ENCODE assay signal across 26 cellular contexts in genomic region chr4:42310343-42310742, GRCh38.
"Had no signal": no experiment of that assay in that cellular context is flagged by ENCODE, and none has a peak within 500 bp of the region (broad histone marks: within the 10 kb centered on the region; RNA-seq: fewer than 3 reads in every experiment).

No MANE protein-coding gene starts in this region.

- H3K27ac ChIP-seq: colonic mucosa, esophagus muscularis mucosa, foreskin keratinocyte, gastroesophageal sphincter, heart right ventricle, lower lobe of right lung, neural progenitor cell, parathyroid adenoma, right lobe of liver, thyroid gland had no signal

- H2AFZ ChIP-seq: neural progenitor cell, parathyroid adenoma had no signal

- H3K4me1 Mint-ChIP-seq: immature natural killer cell; memory B cell; naive thymus-derived CD4-positive, alpha-beta T cell; nephron; neural progenitor cell; stimulated activated naive B cell treated with anti-CD40 and anti-IgM and Interleukin-4, amounts not matched to agents 10 μg/mL and 1 μg/mL and 100 μg/mL, for 72 hours; stimulated activated naive CD8-positive, alpha-beta T cell treated with anti-CD3 and anti-CD28 coated beads, Interleukin-15, amount 100 ng/mL, for 72 hours had no signal

- H3K79me2 ChIP-seq: parathyroid adenoma had no signal

- H3K4me3 Mint-ChIP-seq: dendritic cell treated with granulocyte-macrophage colony-stimulating factor and Interleukin-4, amounts not matched to agents 40 ng/mL and 50 ng/mL, for 4 days; immature natural killer cell; memory B cell; mesothelial cell of epicardium; naive thymus-derived CD4-positive, alpha-beta T cell; nephron; neural progenitor cell; stimulated activated naive B cell treated with anti-CD40 and anti-IgM and Interleukin-4, amounts not matched to agents 10 μg/mL and 1 μg/mL and 100 μg/mL, for 72 hours; stimulated activated naive CD8-positive, alpha-beta T cell treated with anti-CD3 and anti-CD28 coated beads, Interleukin-15, amount 100 ng/mL, for 72 hours had no signal

- H3K36me3 ChIP-seq: colonic mucosa, esophagus muscularis mucosa, gastroesophageal sphincter, heart right ventricle, lower lobe of right lung, neural progenitor cell, right lobe of liver, thyroid gland had no signal

- H3K4me2 ChIP-seq: neural progenitor cell had no signal

- H3K9me3 Mint-ChIP-seq: nephron; stimulated activated naive CD8-positive, alpha-beta T cell treated with anti-CD3 and anti-CD28 coated beads, Interleukin-15, amount 100 ng/mL, for 72 hours had no signal

- H3K4me3 ChIP-seq: colonic mucosa, esophagus muscularis mucosa, gastroesophageal sphincter, heart right ventricle, lower lobe of right lung, neural progenitor cell, right lobe of liver, thyroid gland had no signal

- ATAC-seq: foreskin keratinocyte; gastroesophageal sphincter; heart right ventricle; left ventricle myocardium superior; naive thymus-derived CD4-positive, alpha-beta T cell; right lobe of liver; stimulated activated naive B cell treated with anti-CD40 and anti-IgM and Interleukin-4, amounts not matched to agents 10 μg/mL and 1 μg/mL and 100 μg/mL, for 72 hours; stimulated activated naive CD8-positive, alpha-beta T cell treated with anti-CD3 and anti-CD28 coated beads, Interleukin-15, amount 100 ng/mL, for 72 hours had no signal

- H3K9ac ChIP-seq: neural progenitor cell, parathyroid adenoma had no signal

- H3K9me3 ChIP-seq: colonic mucosa, esophagus muscularis mucosa, lower lobe of right lung, right lobe of liver, thyroid gland had no signal

- H3K27ac Mint-ChIP-seq: dendritic cell treated with granulocyte-macrophage colony-stimulating factor and Interleukin-4, amounts not matched to agents 40 ng/mL and 50 ng/mL, for 4 days; immature natural killer cell; memory B cell; mesothelial cell of epicardium; naive thymus-derived CD4-positive, alpha-beta T cell; neural progenitor cell; progenitor cell of endocrine pancreas; stimulated activated naive B cell treated with anti-CD40 and anti-IgM and Interleukin-4, amounts not matched to agents 10 μg/mL and 1 μg/mL and 100 μg/mL, for 72 hours; stimulated activated naive CD8-positive, alpha-beta T cell treated with anti-CD3 and anti-CD28 coated beads, Interleukin-15, amount 100 ng/mL, for 72 hours had no signal

- H3K4me1 ChIP-seq: colonic mucosa, foreskin keratinocyte, lower lobe of right lung, neural progenitor cell, parathyroid adenoma, right lobe of liver had no signal

- H3K36me3 Mint-ChIP-seq: immature natural killer cell; mesothelial cell of epicardium; naive thymus-derived CD4-positive, alpha-beta T cell; neural progenitor cell; stimulated activated naive B cell treated with anti-CD40 and anti-IgM and Interleukin-4, amounts not matched to agents 10 μg/mL and 1 μg/mL and 100 μg/mL, for 72 hours had no signal

- DNase-seq: colonic mucosa; effector CD8-positive, alpha-beta T cell; foreskin keratinocyte; heart right ventricle; hippocampal formation; immature natural killer cell; left ventricle myocardium superior; lower lobe of right lung; naive thymus-derived CD4-positive, alpha-beta T cell; right lobe of liver; small intestine; stimulated activated CD4-positive, alpha-beta T cell treated with anti-CD3 and anti-CD28 coated beads, Interleukin-15, amount 100 ng/mL, for 24 hours; stimulated activated CD4-positive, alpha-beta T cell treated with anti-CD3 and anti-CD28 coated beads, Interleukin-2, amount 100 ng/mL, for 48 hours; stimulated activated naive B cell treated with anti-CD40 and anti-IgM and Interleukin-4, amounts not matched to agents 10 μg/mL and 1 μg/mL and 100 μg/mL, for 72 hours; stimulated activated naive CD8-positive, alpha-beta T cell treated with anti-CD3 and anti-CD28 coated beads, Interleukin-15, amount 100 ng/mL, for 72 hours; thyroid gland; trophoblast cell had no signal

- H3K27me3 ChIP-seq: colonic mucosa, foreskin keratinocyte, neural progenitor cell, right lobe of liver, thyroid gland had no signal
